ENCODE assay signal across 1 cellular context in genomic region chr3:33144433-33144832, GRCh38.
TF ChIP-seq lines count a peak whose summit lies in the region.

No MANE protein-coding gene starts in this region.

TF ChIP-seq in IMR-90, 13 proteins besides CTCF, POLR2A, EP300 and RAD21 (continued from another document):
- TF ChIP-seq BHLHE40 (IDR thresholded peaks at IDR 0.05; ENCODE audit: low read depth, low read length) (no peak), MAFK (IDR thresholded peaks at IDR 0.05; ENCODE audit: low read depth, low read length) (no peak), RFX5 (IDR thresholded peaks at IDR 0.05; ENCODE audit: low read depth, low read length) (no peak), RCOR1 (IDR thresholded peaks at IDR 0.05; ENCODE audit: insufficient replicate concordance, low read length) (no peak), ELK1 (IDR thresholded peaks at IDR 0.05; ENCODE audit: borderline replicate concordance, low read depth, low read length) (no peak), MXI1 (IDR thresholded peaks at IDR 0.05; ENCODE audit: borderline replicate concordance, low read depth, low read length) (no peak), NFE2L2 (IDR thresholded peaks at IDR 0.05; ENCODE audit: low read depth, low read length) (no peak)
- TF ChIP-seq, protein P1, sequence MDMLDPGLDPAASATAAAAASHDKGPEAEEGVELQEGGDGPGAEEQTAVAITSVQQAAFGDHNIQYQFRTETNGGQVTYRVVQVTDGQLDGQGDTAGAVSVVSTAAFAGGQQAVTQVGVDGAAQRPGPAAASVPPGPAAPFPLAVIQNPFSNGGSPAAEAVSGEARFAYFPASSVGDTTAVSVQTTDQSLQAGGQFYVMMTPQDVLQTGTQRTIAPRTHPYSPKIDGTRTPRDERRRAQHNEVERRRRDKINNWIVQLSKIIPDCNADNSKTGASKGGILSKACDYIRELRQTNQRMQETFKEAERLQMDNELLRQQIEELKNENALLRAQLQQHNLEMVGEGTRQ (IDR thresholded peaks at IDR 0.05; ENCODE audit: low read depth, low read length): no peak
